Comparison of ENCODE assay signal across 22 cellular contexts in the genomic region with DNA sequence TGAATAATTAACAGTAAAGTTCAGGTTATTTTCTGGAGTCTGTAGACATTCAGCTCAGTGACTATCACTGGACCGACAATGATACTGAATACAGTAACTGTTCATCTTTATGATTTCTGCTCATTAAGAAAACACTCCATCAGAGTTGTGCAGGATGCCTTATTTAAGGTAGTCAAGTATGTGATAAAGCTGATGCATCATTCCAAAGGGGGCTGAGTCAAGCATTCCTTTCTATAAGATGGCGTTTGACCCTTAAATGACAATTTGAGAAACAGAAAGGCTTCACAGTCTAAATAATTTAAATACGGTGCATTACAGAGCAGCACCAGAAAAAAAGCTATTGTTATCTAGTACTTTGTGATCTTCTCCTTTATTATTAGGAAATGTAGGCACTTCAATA.
DNase-seq lines count a peak whose midpoint lies in the region; FAIRE-seq and TF ChIP-seq lines count a peak whose summit lies in the region.
"Had no signal": no experiment of that assay in that cellular context is flagged by ENCODE, and none has a peak within 500 bp of the region (broad histone marks: within the 10 kb centered on the region; RNA-seq: fewer than 3 reads in every experiment).

No MANE protein-coding gene starts in this region.

- no peak overlapping the region for H3K56ac ChIP-seq in H1 (replicated peaks; ENCODE audit: insufficient read length, low read depth, low read length)

- no peak for FAIRE-seq in H1 (lab: Jason Lieb, UNC)

- H3K4me2 ChIP-seq in H1 (ENCODE audit: insufficient read depth in 1 of 2, low read depth in 2 of 2, low read length in 2 of 2) (peak overlapping the region in 1 of 2 experiments; percentile 38; a peak in 2 of 4 replicates), MM.1S (ENCODE audit: low read depth, low read length) (no peak overlapping the region)

- H3K79me2 ChIP-seq in H1 (ENCODE audit: control insufficient read depth in 1 of 2, insufficient read depth in 2 of 2, low read length in 2 of 2) (no peaks in the 10 kb centered on the region), MM.1S (ENCODE audit: low read length) (no peaks in the 10 kb centered on the region)

- no peak for TF ChIP-seq CTCF in H1 (IDR thresholded peaks at IDR 0.05; ENCODE audit: control extremely low read depth in 1 of 3, insufficient read depth in 1 of 3, low read depth in 1 of 3, low read length in 3 of 3)
- TF ChIP-seq CTCF in nephron progenitor cell (IDR thresholded peaks at IDR 0.05): no peak
- TF ChIP-seq CTCF in MM.1S (IDR thresholded peaks at IDR 0.05; ENCODE audit: low read length): no peak

- H3K18ac ChIP-seq in H1 (ENCODE audit: extremely low read depth, low read length): no peak overlapping the region

- peak; percentile 62 for DNase-seq in ELR (ENCODE audit: low read depth)
- peak; percentile 60 for DNase-seq in NCI-H226
- no peak for DNase-seq in H1 (ENCODE audit: low read depth in 1 of 2, low spot score in 2 of 2)
- no peak for DNase-seq in nephron progenitor cell
- DNase-seq in middle frontal gyrus (ENCODE audit: extremely low spot score, low spot score): no peak
- no peak for DNase-seq in MM.1S
- no peak for DNase-seq in cortex of kidney (lab: John Stamatoyannopoulos, UW)
- DNase-seq in H7: no peak
- DNase-seq: activated CD4-positive, alpha-beta T cell treated with anti-CD3 and anti-CD28 coated beads, Interleukin-2, amount 50 U/mL, for 48 hours; activated naive CD4-positive, alpha-beta T cell treated with Interleukin-2 at 50 U/mL for 16 hours; AML-193; cerebellar nuclear complex; effector CD4-positive, alpha-beta T cell; MG63; NCI-H1436 treated with DMSO at 0.1 percent for 48 hours; stimulated activated CD8-positive, alpha-beta memory T cell treated with anti-CD3 and anti-CD28 coated beads, Interleukin-4, amount 100 ng/mL, for 48 hours; T-helper 2 cell; upper lobe of right lung had no signal

- no peaks in the 10 kb centered on the region for H3K79me1 ChIP-seq in H1 (ENCODE audit: low read depth, low read length)

- no peaks in the 10 kb centered on the region for H3K27me3 Mint-ChIP-seq in nephron progenitor cell (ENCODE audit: low read depth, poor library complexity)

- H3K4me1 Mint-ChIP-seq in nephron progenitor cell: peaks cover 67% of the 10 kb centered on the region

- H3K23ac ChIP-seq in H1 (ENCODE audit: insufficient read length): no peak overlapping the region

- H4K91ac ChIP-seq in H1 (replicated peaks; ENCODE audit: insufficient read length, low read length): no peak overlapping the region

- TF ChIP-seq EP300 in H1 (IDR thresholded peaks at IDR 0.05; ENCODE audit: borderline replicate concordance in 1 of 2, low read depth in 2 of 2, low read length in 2 of 2): no peak

- H2BK5ac ChIP-seq in H1 (ENCODE audit: low read depth, low read length): no peak overlapping the region

- H2AFZ ChIP-seq in H1 (ENCODE audit: low read length): no peak overlapping the region
- H2AFZ ChIP-seq in MM.1S (ENCODE audit: low read length): no peak overlapping the region

- H2BK12ac ChIP-seq in H1 (ENCODE audit: low read depth, low read length): no peak overlapping the region

- H3K27me3 ChIP-seq in H1 (replicated peaks in 1 of 4; ENCODE audit: control insufficient read depth in 3 of 4, extremely low read depth in 1 of 4, insufficient read depth in 3 of 4, low read length in 3 of 4) (no peaks in the 10 kb centered on the region), MM.1S (replicated peaks; ENCODE audit: insufficient read depth, low read length) (no peaks in the 10 kb centered on the region), H7 (ENCODE audit: control insufficient read depth, insufficient read depth, low read length) (no peaks in the 10 kb centered on the region)
- H3K27me3 ChIP-seq: esophagus muscularis mucosa, MG63, neutrophil, SJSA1, upper lobe of right lung had no signal

- H4K20me1 ChIP-seq in H1 (replicated peaks in 1 of 2; ENCODE audit: control insufficient read depth in 1 of 2, insufficient read depth in 2 of 2, low read length in 2 of 2) (no peaks in the 10 kb centered on the region), MM.1S (ENCODE audit: insufficient read depth, low read length) (no peaks in the 10 kb centered on the region)

- peak overlapping the region; percentile 25 for H3K27ac Mint-ChIP-seq in nephron progenitor cell

- TF ChIP-seq RAD21 in H1 (IDR thresholded peaks at IDR 0.05 in 1 of 2, conservative IDR thresholded peaks at IDR 0.05 in 1 of 2; ENCODE audit: low read depth in 2 of 2, low read length in 2 of 2): no peak

- H3K9ac ChIP-seq in H1 (replicated peaks in 1 of 4; ENCODE audit: extremely low read depth in 1 of 4, low read depth in 3 of 4, low read length in 3 of 4): no peak overlapping the region
- H3K9ac ChIP-seq in MM.1S (ENCODE audit: low read length): no peak overlapping the region

- H4K5ac ChIP-seq in H1 (ENCODE audit: insufficient read length, low read depth, low read length): no peak overlapping the region

- H3K4ac ChIP-seq in H1 (replicated peaks; ENCODE audit: insufficient read length, low read depth, low read length): no peak overlapping the region

- H2BK15ac ChIP-seq in H1 (ENCODE audit: low read length): no peak overlapping the region

- no peak overlapping the region for H2AK5ac ChIP-seq in H1 (ENCODE audit: low read depth, low read length)

- no peak overlapping the region for H3K27ac ChIP-seq in H1 (ENCODE audit: low read depth, low read length)
- H3K27ac ChIP-seq in MM.1S (ENCODE audit: low read length): no peak overlapping the region
- H3K27ac ChIP-seq: esophagus muscularis mucosa, neutrophil, SJSA1, upper lobe of right lung, VCaP had no signal

- H3K9me3 ChIP-seq in H1 (ENCODE audit: insufficient read depth in 2 of 2, low read depth in 1 of 2, low read length in 1 of 2) (peaks cover 0 to 3% of the 10 kb centered on the region in 2 experiments; a peak in 1 of 4 replicates), MM.1S (replicated peaks; ENCODE audit: insufficient read depth, low read length) (no peaks in the 10 kb centered on the region)
- H3K9me3 ChIP-seq: esophagus muscularis mucosa, MG63, neutrophil, SJSA1, upper lobe of right lung had no signal

- H3K23me2 ChIP-seq in H1 (ENCODE audit: low read depth, low read length): no peaks in the 10 kb centered on the region

- H3K36me3 Mint-ChIP-seq in nephron progenitor cell (ENCODE audit: low read depth): peaks cover 10% of the 10 kb centered on the region

- no peak overlapping the region for H3K4me3 Mint-ChIP-seq in nephron progenitor cell

- no peak overlapping the region for H4K8ac ChIP-seq in H1 (ENCODE audit: extremely low read depth, insufficient read depth, low read length)

- no peak overlapping the region for H3K4me3 ChIP-seq in H1 (ENCODE audit: extremely low read depth in 1 of 4, insufficient read depth in 2 of 4, low read depth in 3 of 4, low read length in 4 of 4)
- H3K4me3 ChIP-seq in MM.1S (ENCODE audit: low read length): no peak overlapping the region
- H3K4me3 ChIP-seq in H7 (ENCODE audit: insufficient read depth, low read depth, low read length): no peak overlapping the region
- H3K4me3 ChIP-seq: esophagus muscularis mucosa, MG63, SJSA1, upper lobe of right lung had no signal

- 49% methylated on average over 3 of the region's 3 CpGs; no CpG with 5 or more reads in 1 of the 2 experiments for WGBS in H1 (ENCODE audit: extremely low coverage in 1 of 2, insufficient coverage in 1 of 2, insufficient read length in 1 of 2, insufficient replicate concordance in 2 of 2, low coverage in 1 of 2, low lambda C conversion rate in 2 of 2, missing lambda C conversion rate in 1 of 2), 2 experiments

- H3K9me3 Mint-ChIP-seq in nephron progenitor cell: no peaks in the 10 kb centered on the region

- H3K36me3 ChIP-seq in H1 (ENCODE audit: control insufficient read depth in 2 of 4, insufficient read depth in 4 of 4, low read length in 3 of 4) (no peaks in the 10 kb centered on the region), MM.1S (replicated peaks; ENCODE audit: insufficient read depth, low read length) (no peaks in the 10 kb centered on the region), H7 (replicated peaks; ENCODE audit: control insufficient read depth, insufficient read depth, low read length) (no peaks in the 10 kb centered on the region)
- H3K36me3 ChIP-seq: esophagus muscularis mucosa, MG63, neutrophil, SJSA1, upper lobe of right lung had no signal

- no peaks in the 10 kb centered on the region for H3K9me2 ChIP-seq in MM.1S (replicated peaks; ENCODE audit: insufficient read depth, low read length)

- POLR2A ChIA-PET in H1 (lab: Charles Lee; ENCODE audit: partially characterized antibody): interaction anchor here (1.8 kb wide), 1 partner anchor 9 kb away, joined by 4 read pairs; no protein-coding TSS in a partner anchor

- no peaks in the 10 kb centered on the region for H3F3A ChIP-seq in MM.1S (ENCODE audit: insufficient read depth, low read length)

- H2BK20ac ChIP-seq in H1 (ENCODE audit: low read length): no peak overlapping the region

- no peak overlapping the region for H3K14ac ChIP-seq in H1 (ENCODE audit: insufficient read length)

- TF ChIP-seq POLR2A in H1 (IDR thresholded peaks at IDR 0.05; ENCODE audit: control extremely low read depth in 1 of 2, low read depth in 2 of 2, low read length in 2 of 2): no peak

- H2BK120ac ChIP-seq in H1 (replicated peaks; ENCODE audit: low read depth, low read length): no peak overlapping the region

- H3K4me1 ChIP-seq in H1 (replicated peaks in 1 of 4; ENCODE audit: control insufficient read depth in 3 of 4, insufficient read depth in 4 of 4, low read length in 3 of 4) (peaks cover 0 to 20% (median 3%) of the 10 kb centered on the region in 4 experiments; a peak in 2 of 7 replicates), MM.1S (ENCODE audit: low read length) (no peaks in the 10 kb centered on the region)
- H3K4me1 ChIP-seq: upper lobe of right lung had no signal

- CTCF ChIA-PET in H1 (lab: Charles Lee; ENCODE audit: partially characterized antibody): interaction anchor here (1.0 kb wide), 1 partner anchor 9 kb away, joined by 3 read pairs; no protein-coding TSS in a partner anchor

TF ChIP-seq in H1, 55 proteins besides CTCF, POLR2A, EP300 and RAD21:
- TF ChIP-seq BACH1 (IDR thresholded peaks at IDR 0.05; ENCODE audit: low read length): peak; percentile 46; the same call in 1 of the 2 replicates
- no peak for TF ChIP-seq CBX8 (IDR thresholded peaks at IDR 0.05; ENCODE audit: borderline replicate concordance, low read depth, low read length)

Comparison
In these comparisons a context has a peak if more than half of its experiments do, and no peak if none do; other contexts are left out.
1. DNase-seq: peak in ELR (single experiment) and NCI-H226 (single experiment); none in H1 (0 of 2), nephron progenitor cell (single experiment), middle frontal gyrus (single experiment), MM.1S (single experiment), cortex of kidney (single experiment) and H7 (single experiment).